Comparison of ENCODE assay signal across 8 cellular contexts in the genomic region with DNA sequence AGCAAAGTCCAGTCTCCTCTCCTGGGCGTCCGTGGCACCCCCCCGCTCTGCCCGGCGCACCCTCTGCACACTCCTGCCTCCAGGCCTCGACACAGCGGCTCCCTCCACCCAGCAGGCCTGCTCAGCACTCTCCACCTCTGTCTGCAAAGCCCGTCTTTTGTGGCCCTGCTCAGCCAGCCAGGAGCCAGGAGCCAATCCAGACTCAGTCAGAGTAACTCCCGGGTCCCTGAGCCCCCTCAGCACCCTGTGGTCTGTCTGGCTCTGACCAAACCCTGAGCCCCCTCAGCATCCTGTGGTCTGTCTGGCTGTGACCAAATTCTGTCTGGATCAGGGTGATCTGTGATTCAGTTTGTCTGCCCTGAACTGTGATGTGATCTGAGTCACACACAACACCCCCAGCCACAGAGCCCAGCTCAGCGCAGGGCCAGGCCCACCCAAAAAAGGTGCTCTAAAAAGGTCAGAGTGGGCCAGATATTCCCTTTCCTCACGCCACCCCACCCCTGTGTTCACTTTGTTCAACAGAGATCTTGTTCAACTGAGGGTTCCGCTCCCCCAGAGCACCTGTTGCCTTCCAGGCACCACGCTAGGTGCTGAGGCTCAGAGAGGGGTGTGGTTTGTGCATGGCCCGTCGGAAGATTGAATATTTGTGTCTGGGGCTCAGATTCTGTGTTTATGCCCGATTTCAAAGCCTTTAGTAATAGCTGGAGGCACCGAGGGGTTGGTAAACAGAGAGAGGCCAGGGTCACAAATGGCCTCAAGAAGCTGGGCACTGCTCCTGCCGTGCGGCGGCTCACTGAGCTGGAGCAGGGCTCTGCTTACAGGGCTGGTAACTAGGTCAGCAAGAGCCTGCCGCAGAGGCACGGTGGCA. TPM values are rescaled to one million over a fixed set of nuclear protein-coding genes. Genes with fewer than 3 reads are reported as not detected.
DNase-seq lines count a peak whose midpoint lies in the region; ATAC-seq and TF ChIP-seq lines count a peak whose summit lies in the region.

No MANE protein-coding gene starts in this region.

- peaks cover 15% of the 10 kb centered on the region for H3K4me1 Mint-ChIP-seq in activated naive CD4-positive, alpha-beta T cell treated with anti-CD3 and anti-CD28 coated beads for 36 hours (ENCODE audit: low read depth)

- no peak for TF ChIP-seq POLR2A in esophagus squamous epithelium (IDR thresholded peaks at IDR 0.05)

- H3K27ac ChIP-seq in esophagus squamous epithelium = peak overlapping the region in 1 of 4 donors; percentile 25

- no peaks in the 10 kb centered on the region for H3K36me3 ChIP-seq in esophagus squamous epithelium

- CTCF ChIA-PET in activated naive CD4-positive, alpha-beta T cell treated with anti-CD3 and anti-CD28 coated beads for 36 hours (lab: Charles Lee) = interaction anchor here (0.7 to 3.1 kb wide), 2 partner anchors 50 to 57 kb away, joined by 6 to 14 read pairs; no protein-coding TSS in a partner anchor

- WGBS in esophagus squamous epithelium, 2 donors = 63 to 69% methylated on average over 14 to 15 of the region's 22 CpGs

- peak; percentile 42 for DNase-seq in activated naive CD4-positive, alpha-beta T cell treated with Interleukin-2 at 50 U/mL for 16 hours
- DNase-seq in activated naive CD4-positive, alpha-beta T cell treated with anti-CD3 and anti-CD28 coated beads for 36 hours = no peak
- DNase-seq in activated T-cell treated with anti-CD3 and anti-CD28 coated beads, Interleukin-2, amount 50 U/mL, for 1 hour = peak; percentile 63
- DNase-seq in islet precursor cell (peak; percentile 97), esophagus squamous epithelium (lab: John Stamatoyannopoulos, UW) (no peak)
- peak; percentile 30 for DNase-seq in stimulated activated naive CD4-positive, alpha-beta T cell treated with Interleukin-2 at 50 U/mL for 16 hours (lab: John Stamatoyannopoulos, UW)

- no peaks in the 10 kb centered on the region for H3K36me3 Mint-ChIP-seq in activated naive CD4-positive, alpha-beta T cell treated with anti-CD3 and anti-CD28 coated beads for 36 hours (ENCODE audit: low read depth)

- intact Hi-C loops in activated naive CD4-positive, alpha-beta T cell treated with anti-CD3 and anti-CD28 coated beads for 36 hours (cut with micrococcal nuclease) = no loop called here
- intact Hi-C loops in esophagus squamous epithelium (cut with DNase I) = no loop called here

- H3K9me3 ChIP-seq in esophagus squamous epithelium = no peaks in the 10 kb centered on the region

- no peaks in the 10 kb centered on the region for H3K27me3 ChIP-seq in esophagus squamous epithelium

- H3K4me3 ChIP-seq in esophagus squamous epithelium = no peak overlapping the region

- no peaks in the 10 kb centered on the region for H3K27me3 Mint-ChIP-seq in activated naive CD4-positive, alpha-beta T cell treated with anti-CD3 and anti-CD28 coated beads for 36 hours (ENCODE audit: low read depth)

- TF ChIP-seq CTCF in esophagus squamous epithelium (IDR thresholded peaks at IDR 0.05) = no peak

- no peak overlapping the region for H3K27ac Mint-ChIP-seq in activated naive CD4-positive, alpha-beta T cell treated with anti-CD3 and anti-CD28 coated beads for 36 hours

- ATAC-seq in HG03442 (IDR thresholded peaks at IDR 0.05; ENCODE audit: unreplicated experiment) = no peak
- ATAC-seq in GM18870 (IDR thresholded peaks at IDR 0.05; ENCODE audit: unreplicated experiment) = no peak

- H3K4me1 ChIP-seq in esophagus squamous epithelium = peaks cover 0 to 24% (median 12%) of the 10 kb centered on the region in 3 donors

- H3K4me3 Mint-ChIP-seq in activated naive CD4-positive, alpha-beta T cell treated with anti-CD3 and anti-CD28 coated beads for 36 hours = no peak overlapping the region

- H3K9me3 Mint-ChIP-seq in activated naive CD4-positive, alpha-beta T cell treated with anti-CD3 and anti-CD28 coated beads for 36 hours = no peaks in the 10 kb centered on the region

RNA-seq across cellular contexts. Expression of gene ITGAE, which starts 5.9 kb away (rescaled TPM):
- total RNA-seq in activated naive CD4-positive, alpha-beta T cell treated with anti-CD3 and anti-CD28 coated beads for 36 hours = 10 to 100 TPM; 31.7 to 32.4 TPM
- 10 to 100 TPM in 3 of 4 donors, 1 to 10 TPM in 1; 5.7 to 40.5 (median 26.9) TPM for total RNA-seq in esophagus squamous epithelium

RNA-seq across cellular contexts. Expression of gene NCBP3, which starts 50.9 kb away (rescaled TPM):
- 10 to 100 TPM; 33.9 to 40.4 TPM for total RNA-seq in activated naive CD4-positive, alpha-beta T cell treated with anti-CD3 and anti-CD28 coated beads for 36 hours
- total RNA-seq in esophagus squamous epithelium = 10 to 100 TPM; 12.1 to 26.1 (median 17.1) TPM

Comparison
In these comparisons a context has a peak if more than half of its experiments do, and no peak if none do; other contexts are left out.
1. DNase-seq: peak in activated naive CD4-positive, alpha-beta T cell treated with Interleukin-2 at 50 U/mL for 16 hours (single experiment), activated T-cell treated with anti-CD3 and anti-CD28 coated beads, Interleukin-2, amount 50 U/mL, for 1 hour (single experiment), islet precursor cell (single experiment) and stimulated activated naive CD4-positive, alpha-beta T cell treated with Interleukin-2 at 50 U/mL for 16 hours (single experiment); none in activated naive CD4-positive, alpha-beta T cell treated with anti-CD3 and anti-CD28 coated beads for 36 hours (single experiment) and esophagus squamous epithelium (single experiment).